8 cellular contexts compared by ENCODE assay signal in genomic region chr3:31004025-31004678, GRCh38.
DNase-seq lines count a peak whose midpoint lies in the region; ATAC-seq lines count a peak whose summit lies in the region.

No MANE protein-coding gene starts in this region.

- no peak overlapping the region for H3K4me3 Mint-ChIP-seq in activated T-helper 2 cell treated with anti-CD3 and anti-CD28 coated beads, Interferon-gamma antibody, Interleukin-2, Interleukin-4, amounts not matched to agents 10 μg/mL and 5 μg/mL and 100 μg/mL, durations not matched to agents 14 hours and 24 hours and 36 hours (ENCODE audit: low read depth)

- peak; percentile 65 for DNase-seq in AG08396 (ENCODE audit: low spot score)
- DNase-seq in HS-5 (ENCODE audit: low read depth) = peak; percentile 88
- DNase-seq in fibroblast of gingiva (ENCODE audit: low read depth) = peak; percentile 71
- no peak for DNase-seq in activated T-helper 2 cell treated with anti-CD3 and anti-CD28 coated beads, Interferon-gamma antibody, Interleukin-2, Interleukin-4, amounts not matched to agents 10 μg/mL and 5 μg/mL and 100 μg/mL, durations not matched to agents 14 hours and 24 hours and 36 hours (ENCODE audit: low spot score)
- DNase-seq in cerebellar cortex (ENCODE audit: low spot score) = no peak

- no peaks in the 10 kb centered on the region for H3K27me3 Mint-ChIP-seq in activated T-helper 2 cell treated with anti-CD3 and anti-CD28 coated beads, Interferon-gamma antibody, Interleukin-2, Interleukin-4, amounts not matched to agents 10 μg/mL and 5 μg/mL and 100 μg/mL, durations not matched to agents 14 hours and 24 hours and 36 hours (ENCODE audit: low read depth)

- peaks cover 8% of the 10 kb centered on the region for H3K9me3 Mint-ChIP-seq in activated T-helper 2 cell treated with anti-CD3 and anti-CD28 coated beads, Interferon-gamma antibody, Interleukin-2, Interleukin-4, amounts not matched to agents 10 μg/mL and 5 μg/mL and 100 μg/mL, durations not matched to agents 14 hours and 24 hours and 36 hours

- H3K36me3 Mint-ChIP-seq in activated T-helper 2 cell treated with anti-CD3 and anti-CD28 coated beads, Interferon-gamma antibody, Interleukin-2, Interleukin-4, amounts not matched to agents 10 μg/mL and 5 μg/mL and 100 μg/mL, durations not matched to agents 14 hours and 24 hours and 36 hours (ENCODE audit: low read depth) = no peaks in the 10 kb centered on the region

- peaks cover 3% of the 10 kb centered on the region for H3K4me1 Mint-ChIP-seq in activated T-helper 2 cell treated with anti-CD3 and anti-CD28 coated beads, Interferon-gamma antibody, Interleukin-2, Interleukin-4, amounts not matched to agents 10 μg/mL and 5 μg/mL and 100 μg/mL, durations not matched to agents 14 hours and 24 hours and 36 hours (ENCODE audit: low read depth)

- H3K27ac Mint-ChIP-seq in activated T-helper 2 cell treated with anti-CD3 and anti-CD28 coated beads, Interferon-gamma antibody, Interleukin-2, Interleukin-4, amounts not matched to agents 10 μg/mL and 5 μg/mL and 100 μg/mL, durations not matched to agents 14 hours and 24 hours and 36 hours = no peak overlapping the region

- intact Hi-C loops in activated T-helper 2 cell treated with anti-CD3 and anti-CD28 coated beads, Interferon-gamma antibody, Interleukin-2, Interleukin-4, amounts not matched to agents 10 μg/mL and 5 μg/mL and 100 μg/mL, durations not matched to agents 14 hours and 24 hours and 36 hours (cut with micrococcal nuclease) = no loop called here

- peak; percentile 75 for ATAC-seq in GM19467 (IDR thresholded peaks at IDR 0.05; ENCODE audit: unreplicated experiment)
- no peak for ATAC-seq in HG03039 (IDR thresholded peaks at IDR 0.05; ENCODE audit: unreplicated experiment)
- no peak for ATAC-seq in GM19328 (IDR thresholded peaks at IDR 0.05; ENCODE audit: unreplicated experiment)

Comparison
In these comparisons a context has a peak if more than half of its experiments do, and no peak if none do; other contexts are left out.
1. DNase-seq: peak in AG08396 (single experiment), HS-5 (single experiment) and fibroblast of gingiva (single experiment); none in activated T-helper 2 cell treated with anti-CD3 and anti-CD28 coated beads, Interferon-gamma antibody, Interleukin-2, Interleukin-4, amounts not matched to agents 10 μg/mL and 5 μg/mL and 100 μg/mL, durations not matched to agents 14 hours and 24 hours and 36 hours (single experiment) and cerebellar cortex (single experiment).